Comparison of ENCODE assay signal across 1 cellular context in the genomic region with DNA sequence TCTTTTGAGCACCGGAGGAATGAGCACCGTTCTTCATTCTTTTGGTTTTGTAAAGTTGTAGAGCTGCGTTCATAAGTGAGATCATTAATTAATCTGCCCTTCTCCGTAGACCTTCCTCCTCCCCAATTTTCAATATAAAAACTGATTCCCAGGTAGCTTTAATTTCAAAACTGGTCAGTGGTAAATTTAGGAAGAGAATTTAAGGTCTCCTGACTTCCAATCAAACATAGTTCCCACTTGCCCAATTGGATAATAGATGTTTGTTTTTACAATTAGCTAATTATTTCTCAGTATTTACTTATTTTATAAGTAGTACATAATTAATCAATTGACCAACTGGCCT.
TF ChIP-seq lines count a peak whose summit lies in the region.

No MANE protein-coding gene starts in this region.

TF ChIP-seq in A549, 52 proteins besides CTCF, POLR2A, EP300 and RAD21 (continued from another document):
- TF ChIP-seq, protein P1, sequence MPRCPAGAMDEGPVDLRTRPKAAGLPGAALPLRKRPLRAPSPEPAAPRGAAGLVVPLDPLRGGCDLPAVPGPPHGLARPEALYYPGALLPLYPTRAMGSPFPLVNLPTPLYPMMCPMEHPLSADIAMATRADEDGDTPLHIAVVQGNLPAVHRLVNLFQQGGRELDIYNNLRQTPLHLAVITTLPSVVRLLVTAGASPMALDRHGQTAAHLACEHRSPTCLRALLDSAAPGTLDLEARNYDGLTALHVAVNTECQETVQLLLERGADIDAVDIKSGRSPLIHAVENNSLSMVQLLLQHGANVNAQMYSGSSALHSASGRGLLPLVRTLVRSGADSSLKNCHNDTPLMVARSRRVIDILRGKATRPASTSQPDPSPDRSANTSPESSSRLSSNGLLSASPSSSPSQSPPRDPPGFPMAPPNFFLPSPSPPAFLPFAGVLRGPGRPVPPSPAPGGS (IDR thresholded peaks at IDR 0.05) = no peak
- TF ChIP-seq CBX2 (IDR thresholded peaks at IDR 0.05; ENCODE audit: borderline replicate concordance, low read depth) (no peak), TFCP2L1 (CRISPR knock-in tag; IDR thresholded peaks at IDR 0.05) (no peak), FOSB (CRISPR knock-in tag; IDR thresholded peaks at IDR 0.05) (no peak), RFX5 (IDR thresholded peaks at IDR 0.05) (no peak), PHF8 (IDR thresholded peaks at IDR 0.05; ENCODE audit: borderline replicate concordance, low read depth) (no peak), ESRRA (IDR thresholded peaks at IDR 0.05; ENCODE audit: borderline replicate concordance, low read length) (no peak), SREBF2 (IDR thresholded peaks at IDR 0.05) (no peak), RNF2 (IDR thresholded peaks at IDR 0.05; ENCODE audit: borderline replicate concordance, low read depth) (no peak), JUN (IDR thresholded peaks at IDR 0.05) (no peak)
